8 cellular contexts compared by ENCODE assay signal in genomic region chr6:15551798-15552197, GRCh38.
DNase-seq lines count a peak whose midpoint lies in the region; ATAC-seq and TF ChIP-seq lines count a peak whose summit lies in the region.

No MANE protein-coding gene starts in this region.

- no peak for TF ChIP-seq CTCF in astrocyte of the cerebellum (IDR thresholded peaks at IDR 0.05; ENCODE audit: low read depth, low read length, missing control alignments)

- DNase-seq in activated CD4-positive, alpha-beta T cell treated with anti-CD3 and anti-CD28 coated beads, Interleukin-2, amount 10 ng/mL, durations not matched to agents 7 days and 5 days = no peak
- no peak for DNase-seq in activated CD4-positive, alpha-beta T cell treated with anti-CD3 and anti-CD28 coated beads, Interleukin-2, amount 50 U/mL, for 1 hour
- DNase-seq in astrocyte of the cerebellum (ENCODE audit: low read depth) (peak; percentile 70), left kidney (ENCODE audit: low read depth, low spot score) (peak; percentile 62), hippocampal formation (lab: John Stamatoyannopoulos, UW) (no peak)
- DNase-seq in NK-92 treated with Interleukin-12 subunit alpha and Interleukin-12 subunit beta, amount 100 ng/mL, for 24 hours (lab: John Stamatoyannopoulos, UW) = no peak
- DNase-seq in activated CD4-positive, alpha-beta T cell treated with anti-CD3 and anti-CD28 coated beads for 36 hours = no peak
- no peak for DNase-seq in activated T-cell treated with anti-CD3 and anti-CD28 coated beads, Interleukin-2, amount 50 U/mL, for 1 hour

- CTCF ChIA-PET in activated CD4-positive, alpha-beta T cell treated with anti-CD3 and anti-CD28 coated beads, Interleukin-2, amount 10 ng/mL, durations not matched to agents 7 days and 5 days (lab: Charles Lee) = interaction anchor here (0.9 kb wide), 1 partner anchor 1422 kb away, joined by 3 read pairs; no protein-coding TSS in a partner anchor
- CTCF ChIA-PET in activated CD4-positive, alpha-beta T cell treated with anti-CD3 and anti-CD28 coated beads for 36 hours (lab: Charles Lee) = interaction anchor here (0.5 to 1.6 kb wide), 2 partner anchors 11 to 48 kb away, joined by 4 to 5 read pairs; no protein-coding TSS in a partner anchor

- H3K4me3 Mint-ChIP-seq in activated CD4-positive, alpha-beta T cell treated with anti-CD3 and anti-CD28 coated beads, Interleukin-2, amount 10 ng/mL, durations not matched to agents 7 days and 5 days = no peak overlapping the region
- no peak overlapping the region for H3K4me3 Mint-ChIP-seq in activated CD4-positive, alpha-beta T cell treated with anti-CD3 and anti-CD28 coated beads for 36 hours

- H3K9me3 Mint-ChIP-seq in activated CD4-positive, alpha-beta T cell treated with anti-CD3 and anti-CD28 coated beads, Interleukin-2, amount 10 ng/mL, durations not matched to agents 7 days and 5 days = no peaks in the 10 kb centered on the region
- H3K9me3 Mint-ChIP-seq in activated CD4-positive, alpha-beta T cell treated with anti-CD3 and anti-CD28 coated beads for 36 hours (ENCODE audit: low read depth) = no peaks in the 10 kb centered on the region

- H3K4me1 Mint-ChIP-seq in activated CD4-positive, alpha-beta T cell treated with anti-CD3 and anti-CD28 coated beads, Interleukin-2, amount 10 ng/mL, durations not matched to agents 7 days and 5 days = peaks cover 7% of the 10 kb centered on the region
- H3K4me1 Mint-ChIP-seq in activated CD4-positive, alpha-beta T cell treated with anti-CD3 and anti-CD28 coated beads for 36 hours = peaks cover 17% of the 10 kb centered on the region

- peak overlapping the region; percentile 51 for H3K27ac Mint-ChIP-seq in activated CD4-positive, alpha-beta T cell treated with anti-CD3 and anti-CD28 coated beads, Interleukin-2, amount 10 ng/mL, durations not matched to agents 7 days and 5 days
- no peak overlapping the region for H3K27ac Mint-ChIP-seq in activated CD4-positive, alpha-beta T cell treated with anti-CD3 and anti-CD28 coated beads for 36 hours

- ATAC-seq in activated CD4-positive, alpha-beta T cell treated with anti-CD3 and anti-CD28 coated beads for 36 hours = no peak

- in situ Hi-C loops in astrocyte of the cerebellum (cut with HindIII; ENCODE audit: low sequenced_read_pairs) = no loop called here

- H3K27me3 Mint-ChIP-seq in activated CD4-positive, alpha-beta T cell treated with anti-CD3 and anti-CD28 coated beads, Interleukin-2, amount 10 ng/mL, durations not matched to agents 7 days and 5 days = no peaks in the 10 kb centered on the region
- no peaks in the 10 kb centered on the region for H3K27me3 Mint-ChIP-seq in activated CD4-positive, alpha-beta T cell treated with anti-CD3 and anti-CD28 coated beads for 36 hours

- intact Hi-C loops in activated CD4-positive, alpha-beta T cell treated with anti-CD3 and anti-CD28 coated beads for 36 hours (cut with DNase I, micrococcal nuclease) = no loop called here

- POLR2A ChIA-PET in activated CD4-positive, alpha-beta T cell treated with anti-CD3 and anti-CD28 coated beads, Interleukin-2, amount 10 ng/mL, durations not matched to agents 7 days and 5 days (lab: Charles Lee) = no interaction called here
- POLR2A ChIA-PET in activated CD4-positive, alpha-beta T cell treated with anti-CD3 and anti-CD28 coated beads for 36 hours (lab: Charles Lee) = no interaction called here

- no peak overlapping the region for H3K4me3 ChIP-seq in astrocyte of the cerebellum (ENCODE audit: low read depth, low read length)

- peaks cover 2% of the 10 kb centered on the region for H3K36me3 Mint-ChIP-seq in activated CD4-positive, alpha-beta T cell treated with anti-CD3 and anti-CD28 coated beads, Interleukin-2, amount 10 ng/mL, durations not matched to agents 7 days and 5 days (ENCODE audit: low read depth)
- peaks cover 2% of the 10 kb centered on the region for H3K36me3 Mint-ChIP-seq in activated CD4-positive, alpha-beta T cell treated with anti-CD3 and anti-CD28 coated beads for 36 hours (ENCODE audit: low read depth)

Comparison
In these comparisons a context has a peak if more than half of its experiments do, and no peak if none do; other contexts are left out.
1. DNase-seq: peak in astrocyte of the cerebellum (single experiment) and left kidney (single experiment); none in activated CD4-positive, alpha-beta T cell treated with anti-CD3 and anti-CD28 coated beads, Interleukin-2, amount 10 ng/mL, durations not matched to agents 7 days and 5 days (single experiment), activated CD4-positive, alpha-beta T cell treated with anti-CD3 and anti-CD28 coated beads, Interleukin-2, amount 50 U/mL, for 1 hour (single experiment), NK-92 treated with Interleukin-12 subunit alpha and Interleukin-12 subunit beta, amount 100 ng/mL, for 24 hours (single experiment), activated CD4-positive, alpha-beta T cell treated with anti-CD3 and anti-CD28 coated beads for 36 hours (single experiment), activated T-cell treated with anti-CD3 and anti-CD28 coated beads, Interleukin-2, amount 50 U/mL, for 1 hour (single experiment) and hippocampal formation (0 of 2).